In genomic region chr7:73537051-73537450, GRCh38 we compare ENCODE assay signal across 24 cellular contexts.
"Had no signal": no experiment of that assay in that cellular context is flagged by ENCODE, and none has a peak within 500 bp of the region (broad histone marks: within the 10 kb centered on the region; RNA-seq: fewer than 3 reads in every experiment).

No MANE protein-coding gene starts in this region.

- H3K9me3 ChIP-seq: ascending aorta, body of pancreas, Peyer's patch, SJSA1 had no signal

- H3K9me3 Mint-ChIP-seq: activated CD4-positive, alpha-beta T cell treated with anti-CD3 and anti-CD28 coated beads, Interleukin-2, amount 10 ng/mL, durations not matched to agents 24 days and 14 days; activated naive CD4-positive, alpha-beta T cell treated with anti-CD3 and anti-CD28 coated beads, Interleukin-2, amount 50 U/mL, for 24 hours; activated T-helper 2 cell treated with anti-CD3 and anti-CD28 coated beads, Interferon-gamma antibody, Interleukin-2, Interleukin-4, amounts not matched to agents 10 μg/mL and 5 μg/mL and 100 μg/mL, durations not matched to agents 14 hours and 24 hours and 36 hours had no signal

- H3K27ac Mint-ChIP-seq: activated CD4-positive, alpha-beta T cell treated with anti-CD3 and anti-CD28 coated beads, Interleukin-2, amount 10 ng/mL, durations not matched to agents 24 days and 14 days; activated CD8-positive, alpha-beta memory T cell treated with anti-CD3 and anti-CD28 coated beads, Interleukin-2, amount 10 ng/mL, durations not matched to agents 7 days and 5 days; activated T-helper 2 cell treated with anti-CD3 and anti-CD28 coated beads, Interferon-gamma antibody, Interleukin-2, Interleukin-4, amounts not matched to agents 10 μg/mL and 5 μg/mL and 100 μg/mL, durations not matched to agents 14 hours and 24 hours and 36 hours had no signal

- DNase-seq: activated CD4-positive, alpha-beta T cell treated with anti-CD3 and anti-CD28 coated beads, Interleukin-2, amount 10 ng/mL, durations not matched to agents 24 days and 14 days; activated CD4-positive, alpha-beta T cell treated with anti-CD3 and anti-CD28 coated beads, Interleukin-2, amount 50 U/mL, for 48 hours; activated CD4-positive, CD25-positive, alpha-beta regulatory T cell treated with anti-CD3 and anti-CD28 coated beads, Interleukin-2, amount 50 U/mL, for 72 hours; activated CD8-positive, alpha-beta memory T cell treated with anti-CD3 and anti-CD28 coated beads, Interleukin-2, amount 10 ng/mL, durations not matched to agents 7 days and 5 days; activated gamma-delta T cell treated with Interleukin-2 at 50 U/mL for 16 hours; activated T-cell treated with anti-CD3 and anti-CD28 coated beads, Interleukin-2, amount 50 U/mL, for 48 hours; body of pancreas; IMR-90; KG1; NCI-H1048; NCI-H146; NCI-H1930; NCI-H2107; NCI-H2171 treated with DMSO at 0.1 percent for 48 hours; NCI-H226; NCI-H526 treated with DMSO at 0.1 percent for 48 hours; Peyer's patch; SHP77; SW 1271 had no signal

- H3K4me3 Mint-ChIP-seq: activated CD4-positive, alpha-beta T cell treated with anti-CD3 and anti-CD28 coated beads, Interleukin-2, amount 10 ng/mL, durations not matched to agents 24 days and 14 days; activated CD8-positive, alpha-beta memory T cell treated with anti-CD3 and anti-CD28 coated beads, Interleukin-2, amount 10 ng/mL, durations not matched to agents 7 days and 5 days; activated naive CD4-positive, alpha-beta T cell treated with anti-CD3 and anti-CD28 coated beads, Interleukin-2, amount 50 U/mL, for 24 hours had no signal

- H3K4me1 ChIP-seq: ascending aorta, body of pancreas, Peyer's patch, SJSA1 had no signal

- H3K4me3 ChIP-seq: ascending aorta, body of pancreas, Peyer's patch, SJSA1 had no signal

- H3K27me3 Mint-ChIP-seq: activated CD4-positive, alpha-beta T cell treated with anti-CD3 and anti-CD28 coated beads, Interleukin-2, amount 10 ng/mL, durations not matched to agents 24 days and 14 days; activated CD8-positive, alpha-beta memory T cell treated with anti-CD3 and anti-CD28 coated beads, Interleukin-2, amount 10 ng/mL, durations not matched to agents 7 days and 5 days; activated naive CD4-positive, alpha-beta T cell treated with anti-CD3 and anti-CD28 coated beads, Interleukin-2, amount 50 U/mL, for 24 hours had no signal

- H3K4me1 Mint-ChIP-seq: activated CD4-positive, alpha-beta T cell treated with anti-CD3 and anti-CD28 coated beads, Interleukin-2, amount 10 ng/mL, durations not matched to agents 24 days and 14 days; activated CD8-positive, alpha-beta memory T cell treated with anti-CD3 and anti-CD28 coated beads, Interleukin-2, amount 10 ng/mL, durations not matched to agents 7 days and 5 days; activated naive CD4-positive, alpha-beta T cell treated with anti-CD3 and anti-CD28 coated beads, Interleukin-2, amount 50 U/mL, for 24 hours had no signal

- H3K27ac ChIP-seq: ascending aorta, body of pancreas, Peyer's patch, SJSA1 had no signal

- ATAC-seq: activated CD8-positive, alpha-beta memory T cell treated with anti-CD3 and anti-CD28 coated beads, Interleukin-2, amount 10 ng/mL, durations not matched to agents 7 days and 5 days; body of pancreas; SK-N-SH treated with all-trans-retinoic acid at 6 μM for 48 hours had no signal

- H3K27me3 ChIP-seq: ascending aorta, body of pancreas, Peyer's patch, SJSA1 had no signal
